15 cellular contexts compared by ENCODE assay signal in genomic region chr22:23110922-23111527, GRCh38. TPM values are rescaled to one million over a fixed set of nuclear protein-coding genes. Genes with fewer than 3 reads are reported as not detected.
DNase-seq lines count a peak whose midpoint lies in the region; ATAC-seq, FAIRE-seq and TF ChIP-seq lines count a peak whose summit lies in the region.
"Had no signal": no experiment of that assay in that cellular context is flagged by ENCODE, and none has a peak within 500 bp of the region (broad histone marks: within the 10 kb centered on the region; RNA-seq: fewer than 3 reads in every experiment).

No MANE protein-coding gene starts in this region.

- H3K4me1 Mint-ChIP-seq in WTC11 = peaks cover 1% of the 10 kb centered on the region; the same call in 1 of the 2 replicates
- no peaks in the 10 kb centered on the region for H3K4me1 Mint-ChIP-seq in activated naive CD8-positive, alpha-beta T cell treated with anti-CD3 and anti-CD28 coated beads for 36 hours
- H3K4me1 Mint-ChIP-seq: activated CD4-positive, alpha-beta T cell treated with anti-CD3 and anti-CD28 coated beads, Interleukin-2, amount 10 ng/mL, durations not matched to agents 24 days and 14 days had no signal

- no peak overlapping the region for H3K4me3 ChIP-seq in skeletal muscle cell (ENCODE audit: low read depth, low read length)
- H3K4me3 ChIP-seq: thoracic aorta had no signal

- H3K9me3 Mint-ChIP-seq in WTC11 = no peaks in the 10 kb centered on the region
- no peaks in the 10 kb centered on the region for H3K9me3 Mint-ChIP-seq in activated naive CD8-positive, alpha-beta T cell treated with anti-CD3 and anti-CD28 coated beads for 36 hours
- H3K9me3 Mint-ChIP-seq: activated CD4-positive, alpha-beta T cell treated with anti-CD3 and anti-CD28 coated beads, Interleukin-2, amount 10 ng/mL, durations not matched to agents 24 days and 14 days; activated T-helper 1 cell treated with anti-CD3 and anti-CD28 coated beads, Interleukin-12 subunit alpha, Interleukin-12 subunit beta, Interleukin-2, Interleukin-4 antibody, amounts not matched to agents 30 ng/mL and 10 ng/mL and 1 ng/mL, durations not matched to agents 14 hours and 24 hours and 36 hours had no signal

- DNase-seq in NCI-H2107 treated with DMSO at 0.1 percent for 48 hours (lab: John Stamatoyannopoulos, UW; ENCODE audit: unreplicated experiment) = peak; percentile 49
- DNase-seq in NCI-H2107 (lab: John Stamatoyannopoulos, UW) = no peak
- peak; percentile 31 for DNase-seq in NCI-H1694 (lab: John Stamatoyannopoulos, UW)
- no peak for DNase-seq in WTC11 (ENCODE audit: low spot score)
- DNase-seq in skeletal muscle cell (ENCODE audit: low read depth) = peak; percentile 14
- DNase-seq in activated naive CD8-positive, alpha-beta T cell treated with anti-CD3 and anti-CD28 coated beads for 36 hours = no peak
- no peak for DNase-seq in frontal cortex (ENCODE audit: low spot score in 2 of 2)
- DNase-seq: activated CD4-positive, alpha-beta T cell treated with anti-CD3 and anti-CD28 coated beads, Interleukin-2, amount 10 ng/mL, durations not matched to agents 24 days and 14 days; cortex of kidney; KG1; T-helper 9 cell had no signal

- TF ChIP-seq CTCF in WTC11 (IDR thresholded peaks at IDR 0.05) = no peak

- no peak for FAIRE-seq in frontal cortex (lab: Jason Lieb, UNC)

- no peaks in the 10 kb centered on the region; the same call in 1 of the 2 replicates for H3K27me3 Mint-ChIP-seq in WTC11 (ENCODE audit: low read depth)
- H3K27me3 Mint-ChIP-seq in activated naive CD8-positive, alpha-beta T cell treated with anti-CD3 and anti-CD28 coated beads for 36 hours = no peaks in the 10 kb centered on the region
- H3K27me3 Mint-ChIP-seq: activated CD4-positive, alpha-beta T cell treated with anti-CD3 and anti-CD28 coated beads, Interleukin-2, amount 10 ng/mL, durations not matched to agents 24 days and 14 days had no signal

- CTCF ChIA-PET in WTC11 (lab: Charles Lee) = interaction anchor here (0.9 to 1.5 kb wide), 5 partner anchors 8 to 275 kb away, joined by 3 to 4 read pairs (median 3); no protein-coding TSS in a partner anchor

- no peak overlapping the region for H3K4me3 Mint-ChIP-seq in WTC11
- H3K4me3 Mint-ChIP-seq in activated naive CD8-positive, alpha-beta T cell treated with anti-CD3 and anti-CD28 coated beads for 36 hours = no peak overlapping the region
- H3K4me3 Mint-ChIP-seq: activated CD4-positive, alpha-beta T cell treated with anti-CD3 and anti-CD28 coated beads, Interleukin-2, amount 10 ng/mL, durations not matched to agents 24 days and 14 days; activated T-helper 1 cell treated with anti-CD3 and anti-CD28 coated beads, Interleukin-12 subunit alpha, Interleukin-12 subunit beta, Interleukin-2, Interleukin-4 antibody, amounts not matched to agents 30 ng/mL and 10 ng/mL and 1 ng/mL, durations not matched to agents 14 hours and 24 hours and 36 hours had no signal

- POLR2A ChIA-PET in WTC11 (lab: Charles Lee) = interaction anchor here (0.6 kb wide), 1 partner anchor 278 kb away, joined by 3 read pairs; no protein-coding TSS in a partner anchor

- H3K27ac Mint-ChIP-seq in WTC11 = no peak overlapping the region
- H3K27ac Mint-ChIP-seq in activated naive CD8-positive, alpha-beta T cell treated with anti-CD3 and anti-CD28 coated beads for 36 hours = no peak overlapping the region
- H3K27ac Mint-ChIP-seq: activated CD4-positive, alpha-beta T cell treated with anti-CD3 and anti-CD28 coated beads, Interleukin-2, amount 10 ng/mL, durations not matched to agents 24 days and 14 days; activated T-helper 1 cell treated with anti-CD3 and anti-CD28 coated beads, Interleukin-12 subunit alpha, Interleukin-12 subunit beta, Interleukin-2, Interleukin-4 antibody, amounts not matched to agents 30 ng/mL and 10 ng/mL and 1 ng/mL, durations not matched to agents 14 hours and 24 hours and 36 hours had no signal

- peak; percentile 48 for ATAC-seq in WTC11
- ATAC-seq in HG02884 (IDR thresholded peaks at IDR 0.05; ENCODE audit: unreplicated experiment) = no peak

- no peaks in the 10 kb centered on the region for H3K36me3 Mint-ChIP-seq in WTC11
- no peaks in the 10 kb centered on the region for H3K36me3 Mint-ChIP-seq in activated naive CD8-positive, alpha-beta T cell treated with anti-CD3 and anti-CD28 coated beads for 36 hours

TF ChIP-seq in WTC11, 78 proteins besides CTCF, POLR2A, EP300 and RAD21 (continues in another document):
- TF ChIP-seq NFE2L1 (CRISPR knock-in tag; IDR thresholded peaks at IDR 0.05) = no peak
- TF ChIP-seq MAX (CRISPR knock-in tag; IDR thresholded peaks at IDR 0.05) = no peak
- no peak for TF ChIP-seq ETV6 (CRISPR knock-in tag; IDR thresholded peaks at IDR 0.05)
- no peak for TF ChIP-seq RORB (CRISPR knock-in tag; IDR thresholded peaks at IDR 0.05)
- TF ChIP-seq RELA (CRISPR knock-in tag; IDR thresholded peaks at IDR 0.05; ENCODE audit: borderline replicate concordance) = no peak
- no peak for TF ChIP-seq SMAD3 (CRISPR knock-in tag; IDR thresholded peaks at IDR 0.05; ENCODE audit: borderline replicate concordance)
- no peak for TF ChIP-seq E2F5 (CRISPR knock-in tag; IDR thresholded peaks at IDR 0.05)
- no peak for TF ChIP-seq AFF4 (CRISPR knock-in tag; IDR thresholded peaks at IDR 0.05; ENCODE audit: borderline replicate concordance)
- no peak for TF ChIP-seq FOXK1 (CRISPR knock-in tag; IDR thresholded peaks at IDR 0.05)
- no peak for TF ChIP-seq SOX15 (CRISPR knock-in tag; IDR thresholded peaks at IDR 0.05)
- no peak for TF ChIP-seq STAT6 (CRISPR knock-in tag; conservative IDR thresholded peaks at IDR 0.05; ENCODE audit: low read depth)
- no peak for TF ChIP-seq JAZF1 (CRISPR knock-in tag; IDR thresholded peaks at IDR 0.05)
- TF ChIP-seq NFATC4 (CRISPR knock-in tag; IDR thresholded peaks at IDR 0.05) = no peak

RNA-seq across cellular contexts. Expression of gene RSPH14, which starts 30.8 kb away (rescaled TPM):
- total RNA-seq in WTC11 (2021) (0.50 to 0.57 TPM in 2 of 3 replicates, not detected in the other), frontal cortex (2.4 TPM)
- under 1 TPM in 1 of 2 experiments, not detected in 1; 0.48 TPM for total RNA-seq in activated naive CD8-positive, alpha-beta T cell treated with anti-CD3 and anti-CD28 coated beads for 36 hours
- total RNA-seq: activated CD4-positive, alpha-beta T cell treated with anti-CD3 and anti-CD28 coated beads, Interleukin-2, amount 10 ng/mL, durations not matched to agents 24 days and 14 days; activated T-helper 1 cell treated with anti-CD3 and anti-CD28 coated beads, Interleukin-12 subunit alpha, Interleukin-12 subunit beta, Interleukin-2, Interleukin-4 antibody, amounts not matched to agents 30 ng/mL and 10 ng/mL and 1 ng/mL, durations not matched to agents 14 hours and 24 hours and 36 hours; NCI-H460 had no signal

RNA-seq across cellular contexts. Expression of gene RAB36, which starts 34.3 kb away (rescaled TPM):
- total RNA-seq in WTC11 (2021) (0.89 to 1.8 TPM (median 1.1 TPM) in 3 replicates), frontal cortex (2.9 TPM)
- 1 to 10 TPM in 1 of 2 experiments, under 1 TPM in 1; 0.90 to 1.0 TPM for total RNA-seq in activated naive CD8-positive, alpha-beta T cell treated with anti-CD3 and anti-CD28 coated beads for 36 hours
- total RNA-seq: activated CD4-positive, alpha-beta T cell treated with anti-CD3 and anti-CD28 coated beads, Interleukin-2, amount 10 ng/mL, durations not matched to agents 24 days and 14 days had no signal

RNA-seq across cellular contexts. Expression of gene GNAZ, which starts 40.7 kb away (rescaled TPM):
- total RNA-seq in WTC11 (2021) = 9.9 to 11.4 TPM (median 11.0 TPM) in 3 replicates
- total RNA-seq in activated naive CD8-positive, alpha-beta T cell treated with anti-CD3 and anti-CD28 coated beads for 36 hours = under 1 TPM; 0.43 to 0.54 TPM
- total RNA-seq in frontal cortex = 183 TPM

Comparison
In these comparisons a context has a peak if more than half of its experiments do, and no peak if none do; other contexts are left out.
1. DNase-seq: peak in NCI-H2107 treated with DMSO at 0.1 percent for 48 hours (single experiment), NCI-H1694 (single experiment) and skeletal muscle cell (single experiment); none in NCI-H2107 (single experiment), WTC11 (single experiment), activated naive CD8-positive, alpha-beta T cell treated with anti-CD3 and anti-CD28 coated beads for 36 hours (single experiment) and frontal cortex (0 of 2).
2. RNA of gene GNAZ, which starts 40.7 kb away (total RNA-seq): 183 TPM in frontal cortex (single experiment); 9.9 to 11.4 TPM in WTC11 and 0.43 to 0.54 TPM in activated naive CD8-positive, alpha-beta T cell treated with anti-CD3 and anti-CD28 coated beads for 36 hours; every median in the first group is over 10 times any median in the second.